In the genomic region with DNA sequence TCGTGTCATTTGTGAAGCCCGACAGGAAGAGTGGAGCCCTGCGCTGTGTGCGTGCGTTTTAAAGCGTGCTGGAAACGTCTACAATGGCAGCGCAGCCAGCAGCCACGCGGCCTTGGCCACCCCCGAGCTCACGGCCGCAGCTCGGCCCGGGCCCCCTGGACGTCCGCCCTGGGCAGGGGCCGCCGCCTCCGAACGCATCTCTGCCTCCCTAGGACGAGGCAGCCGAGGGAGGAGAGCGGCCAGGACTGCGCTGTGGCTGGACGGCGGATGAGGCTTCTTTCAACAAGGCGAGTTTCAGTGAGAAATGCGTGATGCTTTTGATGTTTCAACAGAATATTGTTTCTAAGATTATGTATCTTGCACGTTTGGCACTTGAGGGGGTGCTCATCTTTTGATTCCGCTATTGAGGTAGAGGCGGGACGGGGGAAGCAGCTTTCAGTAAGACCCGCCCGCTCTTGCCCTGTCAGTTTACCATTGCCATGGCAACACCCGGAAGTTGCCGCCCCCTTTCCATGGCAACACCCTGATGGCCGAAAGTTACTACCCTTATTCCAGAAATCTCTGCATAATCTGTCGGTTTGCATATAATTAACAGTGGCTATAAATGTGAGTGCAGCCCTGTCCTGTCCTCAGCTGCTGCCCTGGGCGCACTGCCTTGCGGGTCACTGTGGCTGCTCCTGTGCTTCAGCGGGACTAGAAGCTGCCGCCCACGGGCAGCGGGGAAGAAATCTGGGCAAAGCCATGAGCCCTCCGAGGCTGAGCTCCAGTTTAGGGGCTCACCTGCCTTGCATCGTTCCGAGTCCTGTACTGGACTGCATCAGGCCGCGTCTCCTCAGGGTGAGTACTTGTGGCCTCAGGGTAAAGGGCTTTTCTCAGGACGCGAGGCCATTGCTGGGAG, we compare ENCODE assay signal across 1 cellular context.
TF ChIP-seq lines count a peak whose summit lies in the region.

No MANE protein-coding gene starts in this region.

TF ChIP-seq in HepG2, 621 proteins besides CTCF, POLR2A, EP300 and RAD21 (continued from another document):
- TF ChIP-seq, protein P1, sequence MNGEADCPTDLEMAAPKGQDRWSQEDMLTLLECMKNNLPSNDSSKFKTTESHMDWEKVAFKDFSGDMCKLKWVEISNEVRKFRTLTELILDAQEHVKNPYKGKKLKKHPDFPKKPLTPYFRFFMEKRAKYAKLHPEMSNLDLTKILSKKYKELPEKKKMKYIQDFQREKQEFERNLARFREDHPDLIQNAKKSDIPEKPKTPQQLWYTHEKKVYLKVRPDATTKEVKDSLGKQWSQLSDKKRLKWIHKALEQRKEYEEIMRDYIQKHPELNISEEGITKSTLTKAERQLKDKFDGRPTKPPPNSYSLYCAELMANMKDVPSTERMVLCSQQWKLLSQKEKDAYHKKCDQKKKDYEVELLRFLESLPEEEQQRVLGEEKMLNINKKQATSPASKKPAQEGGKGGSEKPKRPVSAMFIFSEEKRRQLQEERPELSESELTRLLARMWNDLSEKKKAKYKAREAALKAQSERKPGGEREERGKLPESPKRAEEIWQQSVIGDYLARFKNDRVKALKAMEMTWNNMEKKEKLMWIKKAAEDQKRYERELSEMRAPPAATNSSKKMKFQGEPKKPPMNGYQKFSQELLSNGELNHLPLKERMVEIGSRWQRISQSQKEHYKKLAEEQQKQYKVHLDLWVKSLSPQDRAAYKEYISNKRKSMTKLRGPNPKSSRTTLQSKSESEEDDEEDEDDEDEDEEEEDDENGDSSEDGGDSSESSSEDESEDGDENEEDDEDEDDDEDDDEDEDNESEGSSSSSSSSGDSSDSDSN (CRISPR knock-in tag; IDR thresholded peaks at IDR 0.05), result peak; percentile 60
- TF ChIP-seq YEATS4 (CRISPR knock-in tag; IDR thresholded peaks at IDR 0.05; ENCODE audit: borderline replicate concordance), result 0 out of 2 replicates have a peak, but pooled peaks have one; percentile 30
- TF ChIP-seq, protein P2, sequence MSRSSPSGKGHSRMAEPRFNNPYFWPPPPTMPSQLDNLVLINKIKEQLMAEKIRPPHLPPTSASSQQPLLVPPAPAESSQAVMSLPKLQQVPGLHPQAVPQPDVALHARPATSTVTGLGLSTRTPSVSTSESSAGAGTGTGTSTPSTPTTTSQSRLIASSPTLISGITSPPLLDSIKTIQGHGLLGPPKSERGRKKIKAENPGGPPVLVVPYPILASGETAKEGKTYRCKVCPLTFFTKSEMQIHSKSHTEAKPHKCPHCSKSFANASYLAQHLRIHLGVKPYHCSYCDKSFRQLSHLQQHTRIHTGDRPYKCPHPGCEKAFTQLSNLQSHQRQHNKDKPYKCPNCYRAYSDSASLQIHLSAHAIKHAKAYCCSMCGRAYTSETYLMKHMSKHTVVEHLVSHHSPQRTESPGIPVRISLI (CRISPR knock-in tag; IDR thresholded peaks at IDR 0.05; ENCODE audit: borderline replicate concordance), result no peak
- TF ChIP-seq SSRP1 (CRISPR knock-in tag; IDR thresholded peaks at IDR 0.05), result no peak
- TF ChIP-seq HCFC1 (IDR thresholded peaks at IDR 0.05; ENCODE audit: low read depth, low read length), result no peak
- 0 out of 2 replicates have a peak, but pooled peaks have one; percentile 21 for TF ChIP-seq EED (CRISPR knock-in tag; IDR thresholded peaks at IDR 0.05)
- TF ChIP-seq ZNF460 (CRISPR knock-in tag; IDR thresholded peaks at IDR 0.05; ENCODE audit: borderline replicate concordance), result no peak
- TF ChIP-seq TBX2 (CRISPR knock-in tag; IDR thresholded peaks at IDR 0.05; ENCODE audit: borderline replicate concordance), result 0 out of 2 replicates have a peak, but pooled peaks have one; percentile 16
- TF ChIP-seq, protein P3, sequence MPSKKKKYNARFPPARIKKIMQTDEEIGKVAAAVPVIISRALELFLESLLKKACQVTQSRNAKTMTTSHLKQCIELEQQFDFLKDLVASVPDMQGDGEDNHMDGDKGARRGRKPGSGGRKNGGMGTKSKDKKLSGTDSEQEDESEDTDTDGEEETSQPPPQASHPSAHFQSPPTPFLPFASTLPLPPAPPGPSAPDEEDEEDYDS (CRISPR knock-in tag; IDR thresholded peaks at IDR 0.05), result peak; percentile 91
- 0 out of 2 replicates have a peak, but pooled peaks have one; percentile 7 for TF ChIP-seq ZNF331 (CRISPR knock-in tag; IDR thresholded peaks at IDR 0.05)
- TF ChIP-seq ZNF761 (CRISPR knock-in tag; conservative IDR thresholded peaks at IDR 0.05), result no peak
- TF ChIP-seq ZNF337 (CRISPR knock-in tag; IDR thresholded peaks at IDR 0.05; ENCODE audit: borderline replicate concordance, low read depth), result no peak
